Comparison of ENCODE assay signal across 25 cellular contexts in the genomic region with DNA sequence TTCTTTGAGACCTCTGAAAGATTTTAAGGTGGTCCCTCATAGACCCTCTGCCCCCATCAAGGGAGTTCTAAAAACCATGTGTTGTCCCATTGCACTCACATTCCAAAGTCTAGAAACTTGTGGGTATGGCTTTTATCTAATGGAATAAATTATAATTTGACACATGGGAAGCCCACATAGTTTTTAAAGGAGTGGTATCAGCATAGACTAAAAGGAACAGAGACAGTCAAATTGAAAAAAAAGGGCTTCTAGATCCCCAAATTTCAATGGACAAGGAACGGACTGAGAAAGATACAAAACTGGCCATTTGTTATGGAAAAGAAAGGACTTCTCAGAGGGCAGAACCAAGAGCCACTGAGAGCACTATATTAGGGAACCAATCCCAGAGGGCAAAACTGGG.
"Had no signal": no experiment of that assay in that cellular context is flagged by ENCODE, and none has a peak within 500 bp of the region (broad histone marks: within the 10 kb centered on the region; RNA-seq: fewer than 3 reads in every experiment).

No MANE protein-coding gene starts in this region.

- H3K4me3 Mint-ChIP-seq: T-cell had no signal

- H3K27me3 ChIP-seq: breast epithelium had no signal

- H3K27me3 Mint-ChIP-seq: T-cell had no signal

- ATAC-seq: Panc1, Right ventricle myocardium inferior, T-cell had no signal

- DNase-seq: activated CD4-positive, alpha-beta T cell treated with anti-CD3 and anti-CD28 coated beads for 4 hours; activated gamma-delta T cell treated with Interleukin-2 at 50 U/mL for 16 hours; activated naive CD4-positive, alpha-beta T cell treated with anti-CD3 and anti-CD28 coated beads, Interleukin-2, amount 50 U/mL, for 16 hours; activated T-cell treated with anti-CD3 and anti-CD28 coated beads for 4 hours; activated T-cell treated with anti-CD3 and anti-CD28 coated beads, Interleukin-2, amount 50 U/mL, for 48 hours; aorta; caudate nucleus; KG1; NCI-H1092 treated with DMSO at 0.1 percent for 48 hours; NCI-H1417 treated with DMSO at 0.1 percent for 48 hours; NCI-H1694; NCI-H2029; NCI-H2107; NCI-H2171 treated with DMSO at 0.1 percent for 48 hours; NCI-H345; NCI-H510A; NCI-H526 treated with DMSO at 0.1 percent for 48 hours; NCI-H82; RPMI8226; T-cell; WERI-Rb-1 had no signal

- H3K27ac ChIP-seq: breast epithelium, SK-N-MC, WERI-Rb-1 had no signal

- H3K4me1 ChIP-seq: breast epithelium had no signal

- H3K4me3 ChIP-seq: breast epithelium, SK-N-MC had no signal
